16 cellular contexts compared by ENCODE assay signal in the genomic region with DNA sequence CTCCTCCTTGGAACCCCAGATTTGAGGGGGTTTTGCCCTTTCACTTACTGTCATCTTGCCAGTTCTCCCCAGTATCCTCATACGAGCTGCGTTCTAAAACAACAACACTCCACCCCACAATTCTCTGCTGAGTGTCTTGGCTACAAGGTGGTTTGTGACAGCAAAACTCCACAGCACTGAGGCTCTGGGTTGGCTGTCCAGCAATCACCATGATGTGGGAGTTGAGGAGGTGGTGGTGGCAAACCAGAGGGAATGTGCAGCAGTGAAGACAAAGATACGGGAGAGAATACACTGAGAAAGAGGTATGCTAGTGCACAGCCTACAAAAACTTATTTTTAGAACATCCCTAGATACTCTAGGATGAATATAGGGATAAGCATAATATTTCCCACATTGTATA.
DNase-seq lines count a peak whose midpoint lies in the region; ATAC-seq and TF ChIP-seq lines count a peak whose summit lies in the region.
"Had no signal": no experiment of that assay in that cellular context is flagged by ENCODE, and none has a peak within 500 bp of the region (broad histone marks: within the 10 kb centered on the region; RNA-seq: fewer than 3 reads in every experiment).

No MANE protein-coding gene starts in this region.

- TF ChIP-seq CTCF in HEK293 (tag by site-specific recombination; IDR thresholded peaks at IDR 0.05), result no peak

- CTCF ChIA-PET in HEK293 (lab: Yijun Ruan, JAX), result no interaction called here

- no peaks in the 10 kb centered on the region for H3K9me3 ChIP-seq in HEK293 (ENCODE audit: control insufficient read depth, insufficient read depth, low read depth, low read length)
- H3K9me3 ChIP-seq: A549, Caco-2 had no signal

- H3K27ac ChIP-seq in HEK293 (ENCODE audit: extremely low read depth, low read depth, low read length), result no peak overlapping the region
- H3K27ac ChIP-seq: 22Rv1; A549; BLaER1 treated with 17β-estradiol and CSF1 and Interleukin-3, amounts not matched to agents 10 nM and 100 nM; C4-2B had no signal

- intact Hi-C loops in left ventricle myocardium superior (cut with micrococcal nuclease), result no loop called here

- ATAC-seq in left ventricle myocardium superior (no peak), HG03159 (IDR thresholded peaks at IDR 0.05; ENCODE audit: unreplicated experiment) (no peak)
- ATAC-seq: A549; CD8-positive, alpha-beta T cell had no signal

- no peaks in the 10 kb centered on the region for H3K36me3 ChIP-seq in HEK293 (ENCODE audit: control insufficient read depth in 2 of 2, insufficient read depth in 1 of 2, low read length in 2 of 2)
- H3K36me3 ChIP-seq: BLaER1 treated with 17β-estradiol and CSF1 and Interleukin-3, amounts not matched to agents 10 nM and 100 nM had no signal

- POLR2A ChIA-PET in HEK293 (lab: Yijun Ruan, JAX), result no interaction called here

- peak; percentile 28 for DNase-seq in occipital lobe (lab: John Stamatoyannopoulos, UW)
- DNase-seq in superior temporal gyrus (ENCODE audit: extremely low spot score), result peak; percentile 22
- DNase-seq in left ventricle myocardium superior, result no peak
- DNase-seq: AML-193; Caco-2; Calu3; CD4-positive, alpha-beta T cell; CD8-positive, alpha-beta T cell; DMS79 treated with DMSO at 0.1 percent for 48 hours; GF-D8 had no signal

- H3K4me1 ChIP-seq in HEK293 (ENCODE audit: control insufficient read depth, insufficient read depth, low read length), result no peaks in the 10 kb centered on the region
- H3K4me1 ChIP-seq: A549, Caco-2 had no signal

- H3K4me3 ChIP-seq in HEK293 (ENCODE audit: low read depth, low read length), result no peak overlapping the region
- H3K4me3 ChIP-seq: A549; BLaER1 treated with 17β-estradiol and CSF1 and Interleukin-3, amounts not matched to agents 10 nM and 100 nM had no signal

TF ChIP-seq in HEK293, 187 proteins besides CTCF, POLR2A, EP300 and RAD21:
- TF ChIP-seq EGR2 (tag by site-specific recombination; IDR thresholded peaks at IDR 0.05; ENCODE audit: low read depth) (peak; percentile 14; the same call in 1 of the 2 replicates), GLIS1 (tag by site-specific recombination; IDR thresholded peaks at IDR 0.05) (no peak)
